In the genomic region with DNA sequence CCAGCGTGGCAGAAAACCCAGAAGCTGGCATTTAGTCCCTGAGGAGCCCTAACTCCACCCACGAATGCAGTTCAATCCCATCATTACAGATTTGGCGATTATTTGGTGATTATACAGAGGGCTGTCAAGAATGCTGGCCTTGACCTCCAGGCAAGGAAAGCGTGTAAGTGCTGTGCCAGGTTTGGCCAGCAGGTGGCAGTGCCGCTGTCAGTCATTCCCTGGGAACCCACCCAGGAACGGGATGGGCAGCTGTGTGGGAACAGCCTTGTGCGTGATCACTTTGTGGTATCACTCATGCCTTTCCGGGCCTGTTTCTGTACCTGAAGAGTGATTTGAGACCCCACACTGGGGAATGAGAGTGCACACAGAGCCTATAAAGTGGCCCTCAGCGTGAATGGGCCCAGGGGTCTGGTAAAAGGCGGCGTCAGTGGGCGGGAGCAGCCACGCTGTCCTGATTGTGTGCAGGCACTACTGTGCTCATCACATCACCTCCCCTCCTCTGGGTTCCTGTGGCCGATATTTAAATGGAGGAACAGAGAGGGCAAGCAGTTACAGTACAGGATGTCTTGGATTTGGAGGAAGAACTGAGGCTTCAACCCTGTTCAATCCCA, we compare ENCODE assay signal across 8 cellular contexts.
DNase-seq lines count a peak whose midpoint lies in the region; ATAC-seq, FAIRE-seq and TF ChIP-seq lines count a peak whose summit lies in the region.

No MANE protein-coding gene starts in this region.

- no peaks in the 10 kb centered on the region for H3K79me1 ChIP-seq in trophoblast cell (ENCODE audit: low read length)

- no peak overlapping the region for H4K8ac ChIP-seq in trophoblast cell (ENCODE audit: low read depth, low read length)

- no peak overlapping the region for H3K27ac ChIP-seq in A549
- H3K27ac ChIP-seq in trophoblast cell (ENCODE audit: low read depth, low read length): no peak overlapping the region
- no peak overlapping the region for H3K27ac ChIP-seq in aorta (ENCODE audit: low read depth in 1 of 2, low read length in 2 of 2)

- H3K79me2 ChIP-seq in trophoblast cell (ENCODE audit: control insufficient read depth, insufficient read depth, low read length, poor library complexity): no peaks in the 10 kb centered on the region

- H2BK5ac ChIP-seq in trophoblast cell (ENCODE audit: low read depth, low read length, poor library complexity): no peak overlapping the region

- H3K4me1 ChIP-seq in A549 (no peaks in the 10 kb centered on the region), trophoblast cell (ENCODE audit: control insufficient read depth in 1 of 2, insufficient read depth in 2 of 2, low read length in 2 of 2) (no peaks in the 10 kb centered on the region), aorta (ENCODE audit: control insufficient read depth in 1 of 2, insufficient read depth in 2 of 2, low read length in 2 of 2) (no peaks in the 10 kb centered on the region)

- no peak for TF ChIP-seq EP300 in A549 (IDR thresholded peaks at IDR 0.05)

- no peak overlapping the region for H2AK5ac ChIP-seq in trophoblast cell (ENCODE audit: low read length)

- H3K18ac ChIP-seq in trophoblast cell (ENCODE audit: low read length): no peak overlapping the region

- H3K9me3 ChIP-seq in A549 (no peaks in the 10 kb centered on the region), trophoblast cell (ENCODE audit: insufficient read depth, low read depth, low read length) (no peaks in the 10 kb centered on the region), aorta (ENCODE audit: control insufficient read depth, low read length) (no peaks in the 10 kb centered on the region)

- TF ChIP-seq RAD21 in A549 (conservative IDR thresholded peaks at IDR 0.05 in 1 of 2, IDR thresholded peaks at IDR 0.05 in 1 of 2): peak; percentile 36 to 45; a peak in 3 of 5 replicates

- no peak overlapping the region for H4K12ac ChIP-seq in trophoblast cell (ENCODE audit: low read depth, low read length)

- H2BK120ac ChIP-seq in trophoblast cell (ENCODE audit: insufficient read depth, low read length, poor library complexity): no peak overlapping the region

- H3K4me2 ChIP-seq in A549: no peak overlapping the region
- no peak overlapping the region for H3K4me2 ChIP-seq in trophoblast cell (ENCODE audit: low read length)

- H3K4me3 ChIP-seq in A549 (no peak overlapping the region), trophoblast cell (ENCODE audit: low read depth, low read length) (no peak overlapping the region), aorta (ENCODE audit: low read length in 2 of 2) (no peak overlapping the region)

- no peak overlapping the region for H2BK12ac ChIP-seq in trophoblast cell (ENCODE audit: low read length)

- H4K91ac ChIP-seq in trophoblast cell (ENCODE audit: low read depth, low read length): no peak overlapping the region

- intact Hi-C loops in aorta (cut with DNase I): no loop called here

- no peak overlapping the region for H3K9ac ChIP-seq in trophoblast cell (ENCODE audit: low read length)

- no peak overlapping the region for H3K4ac ChIP-seq in trophoblast cell (ENCODE audit: low read depth, low read length)

- H3K23ac ChIP-seq in trophoblast cell (ENCODE audit: low read length): no peak overlapping the region

- ATAC-seq in A549 (peak; percentile 72 to 86; a peak in 5 of 6 replicates), aorta (ENCODE audit: low FRiP score) (peak; percentile 78)

- no peak overlapping the region for H2AFZ ChIP-seq in trophoblast cell (ENCODE audit: insufficient read depth, low read length, poor library complexity)

- no peaks in the 10 kb centered on the region for H3K36me3 ChIP-seq in trophoblast cell (ENCODE audit: control insufficient read depth in 1 of 2, insufficient read depth in 2 of 2, low read length in 2 of 2)
- no peaks in the 10 kb centered on the region for H3K36me3 ChIP-seq in aorta (ENCODE audit: control insufficient read depth in 1 of 2, insufficient read depth in 2 of 2, low read length in 1 of 2)

- WGBS in A549 (ENCODE audit: missing lambda C conversion rate): 46% methylated on average over 10 of the region's 14 CpGs
- no CpG with 5 or more reads among the region's 14 CpGs for WGBS in trophoblast cell (ENCODE audit: extremely low coverage, insufficient coverage, insufficient read length)
- WGBS in aorta, 2 donors: 45 to 50% methylated on average over 14 of the region's 14 CpGs

- no peaks in the 10 kb centered on the region for H3K27me3 ChIP-seq in trophoblast cell (ENCODE audit: insufficient read depth, low read length)
- H3K27me3 ChIP-seq in aorta (ENCODE audit: control insufficient read depth in 1 of 2, insufficient read depth in 2 of 2, low read length in 1 of 2): no peaks in the 10 kb centered on the region

- H3K14ac ChIP-seq in trophoblast cell (ENCODE audit: low read length): no peak overlapping the region

- peak; percentile 74 for TF ChIP-seq CTCF in A549 (IDR thresholded peaks at IDR 0.05)

- CTCF ChIA-PET in A549 (lab: Yijun Ruan, JAX): interaction anchor here (0.7 to 4.0 kb wide), 24 partner anchors 8 to 324 kb away, joined by 3 to 36 read pairs (median 4); partner anchors contain the start of gene ROR2

- peak; percentile 46 to 78 for DNase-seq in A549 (ENCODE audit: low read depth in 1 of 2, low spot score in 1 of 2)
- DNase-seq in GM18507 (ENCODE audit: extremely low spot score, insufficient read length, low read depth): peak; percentile 64
- peak; percentile 46 for DNase-seq in RKO (ENCODE audit: low spot score)
- DNase-seq in activated gamma-delta T cell treated with anti-CD3 and anti-CD28 coated beads, Interleukin-2, amount 50 U/mL, for 16 hours (ENCODE audit: low read depth): peak; percentile 46
- DNase-seq in germinal center (ENCODE audit: low spot score): peak; percentile 69
- DNase-seq in trophoblast cell: peak; percentile 43 to 81
- DNase-seq in aorta: peak; percentile 64 to 90
- DNase-seq in NCI-H146 (lab: John Stamatoyannopoulos, UW): no peak

- TF ChIP-seq POLR2A in A549 (IDR thresholded peaks at IDR 0.05; ENCODE audit: low read length): no peak

- no peak for FAIRE-seq in A549 (lab: Jason Lieb, UNC)
- FAIRE-seq in GM18507 (lab: Jason Lieb, UNC): peak; percentile 65

- POLR2A ChIA-PET in A549 (lab: Yijun Ruan, JAX): no interaction called here

TF ChIP-seq in A549, 52 proteins besides CTCF, POLR2A, EP300 and RAD21:
- TF ChIP-seq SMC3 (IDR thresholded peaks at IDR 0.05) (peak; percentile 47), HOXB13 (CRISPR knock-in tag; IDR thresholded peaks at IDR 0.05; ENCODE audit: low read depth) (no peak), PBX3 (IDR thresholded peaks at IDR 0.05) (peak; percentile 75; the same call in 1 of the 2 replicates), JUNB (IDR thresholded peaks at IDR 0.05) (no peak)
- TF ChIP-seq, protein P1, sequence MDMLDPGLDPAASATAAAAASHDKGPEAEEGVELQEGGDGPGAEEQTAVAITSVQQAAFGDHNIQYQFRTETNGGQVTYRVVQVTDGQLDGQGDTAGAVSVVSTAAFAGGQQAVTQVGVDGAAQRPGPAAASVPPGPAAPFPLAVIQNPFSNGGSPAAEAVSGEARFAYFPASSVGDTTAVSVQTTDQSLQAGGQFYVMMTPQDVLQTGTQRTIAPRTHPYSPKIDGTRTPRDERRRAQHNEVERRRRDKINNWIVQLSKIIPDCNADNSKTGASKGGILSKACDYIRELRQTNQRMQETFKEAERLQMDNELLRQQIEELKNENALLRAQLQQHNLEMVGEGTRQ (IDR thresholded peaks at IDR 0.05): no peak
- TF ChIP-seq, protein P2, sequence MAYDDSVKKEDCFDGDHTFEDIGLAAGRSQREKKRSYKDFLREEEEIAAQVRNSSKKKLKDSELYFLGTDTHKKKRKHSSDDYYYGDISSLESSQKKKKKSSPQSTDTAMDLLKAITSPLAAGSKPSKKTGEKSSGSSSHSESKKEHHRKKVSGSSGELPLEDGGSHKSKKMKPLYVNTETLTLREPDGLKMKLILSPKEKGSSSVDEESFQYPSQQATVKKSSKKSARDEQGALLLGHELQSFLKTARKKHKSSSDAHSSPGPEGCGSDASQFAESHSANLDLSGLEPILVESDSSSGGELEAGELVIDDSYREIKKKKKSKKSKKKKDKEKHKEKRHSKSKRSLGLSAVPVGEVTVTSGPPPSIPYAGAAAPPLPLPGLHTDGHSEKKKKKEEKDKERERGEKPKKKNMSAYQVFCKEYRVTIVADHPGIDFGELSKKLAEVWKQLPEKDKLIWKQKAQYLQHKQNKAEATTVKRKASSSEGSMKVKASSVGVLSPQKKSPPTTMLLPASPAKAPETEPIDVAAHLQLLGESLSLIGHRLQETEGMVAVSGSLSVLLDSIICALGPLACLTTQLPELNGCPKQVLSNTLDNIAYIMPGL (CRISPR knock-in tag; IDR thresholded peaks at IDR 0.05; ENCODE audit: borderline replicate concordance): no peak
